Comparison of ENCODE assay signal across 17 cellular contexts in genomic region chr18:3514312-3515216, GRCh38.
"Had no signal": no experiment of that assay in that cellular context is flagged by ENCODE, and none has a peak within 500 bp of the region (broad histone marks: within the 10 kb centered on the region; RNA-seq: fewer than 3 reads in every experiment).

No MANE protein-coding gene starts in this region.

- H3K36me3 Mint-ChIP-seq: activated naive CD4-positive, alpha-beta T cell treated with anti-CD3 and anti-CD28 coated beads, Interleukin-2, amount 50 U/mL, for 24 hours had no signal

- H3K27ac Mint-ChIP-seq: activated CD8-positive, alpha-beta T cell treated with anti-CD3 and anti-CD28 coated beads, Interleukin-2, amount 10 ng/mL, durations not matched to agents 7 days and 5 days; activated naive CD4-positive, alpha-beta T cell treated with anti-CD3 and anti-CD28 coated beads, Interleukin-2, amount 50 U/mL, for 24 hours had no signal

- H3K9me3 Mint-ChIP-seq: activated naive CD4-positive, alpha-beta T cell treated with anti-CD3 and anti-CD28 coated beads, Interleukin-2, amount 50 U/mL, for 24 hours had no signal

- H3K9me3 ChIP-seq: gastroesophageal sphincter, left lung, thoracic aorta, uterus had no signal

- H3K27ac ChIP-seq: brain microvascular endothelial cell, epithelial cell of prostate, gastroesophageal sphincter, left lung, thoracic aorta, uterus, WERI-Rb-1 had no signal

- H3K4me3 ChIP-seq: gastroesophageal sphincter, left lung, thoracic aorta, uterus had no signal

- H3K4me1 ChIP-seq: gastroesophageal sphincter, left lung, uterus had no signal

- H3K4me3 Mint-ChIP-seq: activated CD8-positive, alpha-beta T cell treated with anti-CD3 and anti-CD28 coated beads, Interleukin-2, amount 10 ng/mL, durations not matched to agents 7 days and 5 days; activated naive CD4-positive, alpha-beta T cell treated with anti-CD3 and anti-CD28 coated beads, Interleukin-2, amount 50 U/mL, for 24 hours had no signal

- DNase-seq: activated CD4-positive, alpha-beta T cell treated with anti-CD3 and anti-CD28 coated beads for 4 hours; activated CD8-positive, alpha-beta T cell treated with anti-CD3 and anti-CD28 coated beads, Interleukin-2, amount 10 ng/mL, durations not matched to agents 7 days and 5 days; activated effector memory CD4-positive, alpha-beta T cell treated with Interleukin-2 at 50 U/mL for 16 hours; amniotic stem cell; brain microvascular endothelial cell; effector memory CD4-positive, alpha-beta T cell; left lung; mesenchymal stem cell; stimulated activated CD4-positive, alpha-beta T cell treated with anti-CD3 and anti-CD28 coated beads, Interleukin-2, amount 100 ng/mL, for 24 hours; stimulated activated naive CD4-positive, alpha-beta T cell; uterus; WERI-Rb-1 had no signal

- H3K27me3 ChIP-seq: brain microvascular endothelial cell, gastroesophageal sphincter, left lung, uterus had no signal

- H3K36me3 ChIP-seq: brain microvascular endothelial cell, gastroesophageal sphincter, left lung, thoracic aorta, uterus, WERI-Rb-1 had no signal

- H3K27me3 Mint-ChIP-seq: activated naive CD4-positive, alpha-beta T cell treated with anti-CD3 and anti-CD28 coated beads, Interleukin-2, amount 50 U/mL, for 24 hours had no signal

- ATAC-seq: activated CD8-positive, alpha-beta T cell treated with anti-CD3 and anti-CD28 coated beads, Interleukin-2, amount 10 ng/mL, durations not matched to agents 7 days and 5 days; gastroesophageal sphincter; left lung; sciatic nerve had no signal
